In genomic region chr6:39849764-39850163, GRCh38 we compare ENCODE assay signal across 1 cellular context.
TF ChIP-seq lines count a peak whose summit lies in the region.

No MANE protein-coding gene starts in this region.

TF ChIP-seq in HepG2, 621 proteins besides CTCF, POLR2A, EP300 and RAD21 (continued from another document and continues in another):
- TF ChIP-seq ZNF740 (CRISPR knock-in tag; IDR thresholded peaks at IDR 0.05) (no peak), ZNF574 (CRISPR knock-in tag; IDR thresholded peaks at IDR 0.05) (peak; percentile 68), ZNF878 (CRISPR knock-in tag; IDR thresholded peaks at IDR 0.05) (peak; percentile 38; the same call in 1 of the 2 replicates), EEA1 (CRISPR knock-in tag; IDR thresholded peaks at IDR 0.05; ENCODE audit: borderline replicate concordance) (no peak), DRAP1 (CRISPR knock-in tag; IDR thresholded peaks at IDR 0.05) (no peak), ZFP41 (CRISPR knock-in tag; IDR thresholded peaks at IDR 0.05; ENCODE audit: borderline replicate concordance) (no peak), NRL (CRISPR knock-in tag; IDR thresholded peaks at IDR 0.05; ENCODE audit: borderline replicate concordance) (0 out of 2 replicates have a peak, but pooled peaks have one; percentile 48), ZNF674 (CRISPR knock-in tag; IDR thresholded peaks at IDR 0.05; ENCODE audit: low read depth) (no peak), ZZZ3 (CRISPR knock-in tag; IDR thresholded peaks at IDR 0.05; ENCODE audit: borderline replicate concordance) (no peak), TGIF2 (CRISPR knock-in tag; IDR thresholded peaks at IDR 0.05) (no peak), SATB2 (CRISPR knock-in tag; IDR thresholded peaks at IDR 0.05) (no peak), HDAC6 (IDR thresholded peaks at IDR 0.05; ENCODE audit: low read depth, low read length) (no peak), HNRNPUL1 (IDR thresholded peaks at IDR 0.05; ENCODE audit: low read depth, low read length) (no peak), TAF1 (CRISPR knock-in tag; IDR thresholded peaks at IDR 0.05) (no peak), SMYD3 (CRISPR knock-in tag; IDR thresholded peaks at IDR 0.05) (no peak), ZNF646 (CRISPR knock-in tag; IDR thresholded peaks at IDR 0.05) (no peak), MYNN (CRISPR knock-in tag; IDR thresholded peaks at IDR 0.05; ENCODE audit: low read depth) (no peak), NFRKB (IDR thresholded peaks at IDR 0.05) (no peak), ZNF367 (CRISPR knock-in tag; IDR thresholded peaks at IDR 0.05; ENCODE audit: borderline replicate concordance) (no peak), CBX5 (CRISPR knock-in tag; IDR thresholded peaks at IDR 0.05; ENCODE audit: borderline replicate concordance) (no peak), USF2 (IDR thresholded peaks at IDR 0.05; ENCODE audit: low read depth, low read length) (no peak), USF2 (CRISPR knock-in tag; IDR thresholded peaks at IDR 0.05; ENCODE audit: borderline replicate concordance) (peak; percentile 24; the same call in 1 of the 2 replicates), ARNT2 (CRISPR knock-in tag; IDR thresholded peaks at IDR 0.05; ENCODE audit: low read depth) (no peak), SP4 (CRISPR knock-in tag; IDR thresholded peaks at IDR 0.05) (no peak), SRY (CRISPR knock-in tag; IDR thresholded peaks at IDR 0.05) (no peak), PRMT3 (CRISPR knock-in tag; IDR thresholded peaks at IDR 0.05; ENCODE audit: borderline replicate concordance, low read depth) (no peak), ZNF142 (CRISPR knock-in tag; IDR thresholded peaks at IDR 0.05) (0 out of 2 replicates have a peak, but pooled peaks have one; percentile 50), ZNF431 (CRISPR knock-in tag; IDR thresholded peaks at IDR 0.05; ENCODE audit: borderline replicate concordance, low read depth) (no peak), ZNF614 (CRISPR knock-in tag; IDR thresholded peaks at IDR 0.05; ENCODE audit: borderline replicate concordance) (no peak), ZNF687 (CRISPR knock-in tag; IDR thresholded peaks at IDR 0.05) (peak; percentile 63), ZMAT5 (CRISPR knock-in tag; IDR thresholded peaks at IDR 0.05; ENCODE audit: borderline replicate concordance, low read depth) (no peak), NCOR1 (IDR thresholded peaks at IDR 0.05; ENCODE audit: borderline replicate concordance, low read length) (no peak), CHD2 (IDR thresholded peaks at IDR 0.05; ENCODE audit: low read depth, low read length) (no peak), KMT2A (CRISPR knock-in tag; IDR thresholded peaks at IDR 0.05) (no peak), PPARG (CRISPR knock-in tag; conservative IDR thresholded peaks at IDR 0.05) (no peak), SNAPC2 (CRISPR knock-in tag; IDR thresholded peaks at IDR 0.05) (no peak)
